Comparison of ENCODE assay signal across 26 cellular contexts in the genomic region with DNA sequence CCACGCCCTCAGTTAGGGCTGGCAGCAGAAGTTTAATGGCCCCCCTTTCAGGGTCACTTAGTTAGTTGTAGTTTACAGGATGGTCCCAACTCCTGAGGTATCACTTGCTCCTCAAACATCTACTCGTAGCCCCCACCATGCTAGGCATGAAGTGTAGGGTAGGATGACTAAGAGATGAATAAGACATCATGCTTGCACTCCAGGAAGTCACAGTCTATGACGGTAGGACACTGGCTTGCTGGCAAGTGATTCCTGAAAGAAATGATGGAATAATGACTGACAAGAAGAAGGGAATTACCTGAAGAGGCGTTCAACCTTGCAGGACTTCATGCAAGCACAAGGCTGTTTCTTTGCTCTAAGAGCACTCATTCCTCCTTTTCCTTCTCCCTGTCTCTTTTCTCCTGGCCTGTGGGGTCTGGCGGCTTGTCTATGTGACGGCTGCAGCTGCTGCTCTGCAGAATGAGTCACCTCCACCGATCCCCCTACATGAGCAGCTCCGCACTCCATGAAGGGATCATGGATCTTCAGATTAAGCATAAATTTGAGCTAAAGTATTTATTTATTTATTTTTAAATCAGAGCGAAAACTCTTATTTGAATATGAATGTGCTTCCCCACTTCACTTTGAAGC.
DNase-seq lines count a peak whose midpoint lies in the region; ATAC-seq and TF ChIP-seq lines count a peak whose summit lies in the region.
"Had no signal": no experiment of that assay in that cellular context is flagged by ENCODE, and none has a peak within 500 bp of the region (broad histone marks: within the 10 kb centered on the region; RNA-seq: fewer than 3 reads in every experiment).

No MANE protein-coding gene starts in this region.

- H3K36me3 ChIP-seq in smooth muscle cell (ENCODE audit: low read depth) = no peaks in the 10 kb centered on the region
- H3K36me3 ChIP-seq: cardiac muscle cell, colonic mucosa, left ventricle myocardium inferior, transverse colon had no signal

- no peaks in the 10 kb centered on the region for H3K9me3 ChIP-seq in smooth muscle cell (replicated peaks; ENCODE audit: low read depth)
- H3K9me3 ChIP-seq: colonic mucosa, left ventricle myocardium inferior, transverse colon had no signal

- intact Hi-C loops in left ventricle myocardium superior (cut with micrococcal nuclease) = no loop called here

- H3K27ac ChIP-seq in foreskin keratinocyte = no peak overlapping the region
- H3K27ac ChIP-seq in smooth muscle cell (ENCODE audit: low read depth) = peak overlapping the region; percentile 62
- H3K27ac ChIP-seq: cardiac muscle cell, colonic mucosa, hepatocyte, left ventricle myocardium inferior, transverse colon had no signal

- H3K9ac ChIP-seq in smooth muscle cell (ENCODE audit: low read depth) = no peak overlapping the region

- no peak overlapping the region for H3K4me3 ChIP-seq in smooth muscle cell
- H3K4me3 ChIP-seq: cardiac muscle cell, colonic mucosa, hepatocyte, left ventricle myocardium inferior, transverse colon had no signal

- H3K4me1 ChIP-seq in foreskin keratinocyte (no peaks in the 10 kb centered on the region), smooth muscle cell (ENCODE audit: low read depth) (peaks cover 23% of the 10 kb centered on the region)
- H3K4me1 ChIP-seq: colonic mucosa, left ventricle myocardium inferior had no signal

- TF ChIP-seq CTCF in foreskin keratinocyte (conservative IDR thresholded peaks at IDR 0.05) (no peak), smooth muscle cell (IDR thresholded peaks at IDR 0.05; ENCODE audit: borderline replicate concordance, insufficient read depth, poor library complexity, severe bottlenecking) (no peak)

- ATAC-seq in foreskin keratinocyte = peak; percentile 78
- ATAC-seq in left ventricle myocardium superior = no peak
- ATAC-seq in GM18511 (IDR thresholded peaks at IDR 0.05; ENCODE audit: unreplicated experiment) = no peak
- ATAC-seq: activated naive CD4-positive, alpha-beta T cell treated with anti-CD3 and anti-CD28 coated beads, Interleukin-2, amount 50 U/mL, for 72 hours; naive thymus-derived CD4-positive, alpha-beta T cell had no signal

- no peak overlapping the region for H2AFZ ChIP-seq in smooth muscle cell (ENCODE audit: low read depth)
- H2AFZ ChIP-seq: hepatocyte had no signal

- no peaks in the 10 kb centered on the region for H3K79me2 ChIP-seq in smooth muscle cell (ENCODE audit: low read depth)
- H3K79me2 ChIP-seq: hepatocyte had no signal

- peak overlapping the region; percentile 69 for H3K4me2 ChIP-seq in smooth muscle cell
- H3K4me2 ChIP-seq: hepatocyte had no signal

- no peaks in the 10 kb centered on the region for H3F3A ChIP-seq in smooth muscle cell (ENCODE audit: low read depth)

- H3K27me3 ChIP-seq in foreskin keratinocyte (no peaks in the 10 kb centered on the region), smooth muscle cell (ENCODE audit: low read depth) (no peaks in the 10 kb centered on the region)
- H3K27me3 ChIP-seq: cardiac muscle cell, colonic mucosa, hepatocyte, transverse colon had no signal

- peak; percentile 57 for DNase-seq in ELR (ENCODE audit: low read depth)
- peak; percentile 45 for DNase-seq in RPMI7951 (ENCODE audit: low read depth)
- DNase-seq in foreskin keratinocyte = peak in 1 of 2 donors; percentile 25
- DNase-seq in smooth muscle cell (lab: John Stamatoyannopoulos, UW; ENCODE audit: unreplicated experiment) = no peak
- DNase-seq in left ventricle myocardium superior = no peak
- no peak for DNase-seq in NK-92 (lab: John Stamatoyannopoulos, UW; ENCODE audit: unreplicated experiment)
- DNase-seq: activated CD4-positive, CD25-positive, alpha-beta regulatory T cell; colonic mucosa; DMS79; effector CD8-positive, alpha-beta T cell; erythroblast; H9; immature natural killer cell; KBM-7; left ventricle myocardium inferior; naive thymus-derived CD4-positive, alpha-beta T cell; NCI-H1417 treated with DMSO at 0.1 percent for 48 hours; NCI-H2081; NCI-H446; retina; SHP77 treated with DMSO at 0.1 percent for 48 hours; transverse colon had no signal

- WGBS in smooth muscle cell (ENCODE audit: low lambda C conversion rate) = 46% methylated on average over 9 of the region's 9 CpGs

- H4K20me1 ChIP-seq in smooth muscle cell (ENCODE audit: low read depth) = no peaks in the 10 kb centered on the region

Comparison
In these comparisons a context has a peak if more than half of its experiments do, and no peak if none do; other contexts are left out.
1. DNase-seq: peak in ELR (single experiment) and RPMI7951 (single experiment); none in smooth muscle cell (single experiment), left ventricle myocardium superior (single experiment) and NK-92 (single experiment).